Comparison of ENCODE assay signal across 24 cellular contexts in genomic region chr3:105916767-105917166, GRCh38.
"Had no signal": no experiment of that assay in that cellular context is flagged by ENCODE, and none has a peak within 500 bp of the region (broad histone marks: within the 10 kb centered on the region; RNA-seq: fewer than 3 reads in every experiment).

No MANE protein-coding gene starts in this region.

- H3K27ac ChIP-seq: colonic mucosa, esophagus squamous epithelium, gastrocnemius medialis, heart right ventricle, left lung, lower lobe of right lung had no signal

- ATAC-seq: effector memory CD8-positive, alpha-beta T cell; esophagus mucosa; gastrocnemius medialis; heart right ventricle; left cardiac atrium; left lung; left ventricle myocardium superior; lower lobe of right lung; mucosa of descending colon had no signal

- H3K4me3 ChIP-seq: colonic mucosa, esophagus squamous epithelium, gastrocnemius medialis, heart right ventricle, left lung, lower lobe of right lung, mucosa of descending colon had no signal

- H3K27me3 ChIP-seq: colonic mucosa, esophagus squamous epithelium, gastrocnemius medialis, heart right ventricle, left lung had no signal

- H3K4me1 ChIP-seq: colonic mucosa, esophagus squamous epithelium, gastrocnemius medialis, heart right ventricle, left lung, lower lobe of right lung had no signal

- H3K36me3 ChIP-seq: colonic mucosa, esophagus squamous epithelium, gastrocnemius medialis, heart right ventricle, left lung, lower lobe of right lung had no signal

- DNase-seq: colonic mucosa; cortex of kidney; effector CD8-positive, alpha-beta T cell; effector memory CD8-positive, alpha-beta T cell; endodermal cell; erythroblast; esophagus squamous epithelium; foreskin fibroblast; foreskin melanocyte; gastrocnemius medialis; glutamatergic neuron; head of caudate nucleus; heart right ventricle; hippocampal formation; left cardiac atrium; left lung; left ventricle myocardium superior; lower lobe of right lung; mesenchymal stem cell; mucosa of descending colon; naive B cell had no signal

- H3K9me3 ChIP-seq: colonic mucosa, esophagus squamous epithelium, gastrocnemius medialis, lower lobe of right lung had no signal

- FAIRE-seq: islet of Langerhans, keratinocyte had no signal
